ENCODE assay signal across 29 cellular contexts in the genomic region with DNA sequence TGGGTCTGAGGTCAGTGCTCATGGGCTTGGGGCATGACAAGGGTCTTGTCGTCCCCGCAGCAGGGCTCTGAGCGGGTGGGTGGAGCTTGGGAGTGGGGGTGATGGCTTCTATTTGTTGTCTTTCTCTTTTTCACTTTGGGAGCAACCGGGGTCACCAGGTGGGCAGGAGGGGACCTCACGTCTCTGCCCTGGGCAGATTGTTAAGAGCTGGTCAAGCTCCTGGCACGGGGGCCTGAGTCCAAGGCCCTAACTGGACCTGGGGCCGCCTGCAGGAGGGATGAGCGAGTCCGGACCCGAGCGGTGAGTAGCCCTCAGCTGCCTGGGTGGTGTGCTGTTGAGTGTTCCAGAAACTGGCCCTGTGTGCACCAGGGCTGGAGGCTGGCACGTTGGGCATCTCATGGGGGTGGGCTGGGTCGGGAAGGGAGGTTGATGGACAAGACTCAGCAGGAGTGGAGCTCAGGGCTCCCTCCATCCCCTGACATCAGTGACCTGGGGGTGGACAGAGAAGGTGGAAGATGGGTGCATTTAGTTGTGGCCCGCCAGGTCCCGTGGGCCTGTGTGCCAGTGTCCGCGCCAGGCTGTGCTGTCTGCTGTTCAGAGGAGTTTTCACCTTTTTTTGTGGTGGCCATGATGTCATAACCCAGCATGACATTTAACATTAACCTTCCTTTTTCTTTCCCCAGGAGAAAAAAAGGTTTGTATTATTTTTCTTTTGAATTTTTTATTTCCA. TPM values are rescaled to one million over a fixed set of nuclear protein-coding genes. Genes with fewer than 3 reads are reported as not detected.
DNase-seq lines count a peak whose midpoint lies in the region; ATAC-seq, FAIRE-seq and TF ChIP-seq lines count a peak whose summit lies in the region.
"Had no signal": no experiment of that assay in that cellular context is flagged by ENCODE, and none has a peak within 500 bp of the region (broad histone marks: within the 10 kb centered on the region; RNA-seq: fewer than 3 reads in every experiment).

No MANE protein-coding gene starts in this region.

- H2BK12ac ChIP-seq in H1 (ENCODE audit: low read depth, low read length): no peak overlapping the region

- BruUV-seq in HepG2 (replicated peaks; lab: Mats Ljungman, UMichigan): no TSS peak

- H3K4ac ChIP-seq in H1 (replicated peaks; ENCODE audit: insufficient read length, low read depth, low read length): no peak overlapping the region

- H3K27ac Mint-ChIP-seq in CD14-positive monocyte: no peak overlapping the region
- H3K27ac Mint-ChIP-seq: CD4-positive, alpha-beta T cell; HFFc6 had no signal

- H3K56ac ChIP-seq in H1 (replicated peaks; ENCODE audit: insufficient read length, low read depth, low read length): no peak overlapping the region

- TF ChIP-seq CTCF in CD14-positive monocyte (IDR thresholded peaks at IDR 0.05) (no peak), H1 (IDR thresholded peaks at IDR 0.05; ENCODE audit: control extremely low read depth in 1 of 3, insufficient read depth in 1 of 3, low read depth in 1 of 3, low read length in 3 of 3) (no peak), HepG2 (CRISPR knock-in tag; IDR thresholded peaks at IDR 0.05) (no peak), GM13977 (IDR thresholded peaks at IDR 0.05; ENCODE audit: extremely low read depth, insufficient read depth, missing control alignments) (no peak)

- H4K5ac ChIP-seq in H1 (ENCODE audit: insufficient read length, low read depth, low read length): no peak overlapping the region

- H3K79me2 ChIP-seq in H1 (ENCODE audit: control insufficient read depth in 1 of 2, insufficient read depth in 2 of 2, low read length in 2 of 2) (no peaks in the 10 kb centered on the region), HepG2 (ENCODE audit: insufficient read depth, low read length) (no peaks in the 10 kb centered on the region)

- no peak for FAIRE-seq in H1 (lab: Jason Lieb, UNC)
- FAIRE-seq in HepG2 (lab: Jason Lieb, UNC): no peak
- FAIRE-seq: A204.1, D721Med, GM18507 had no signal

- H3K36me3 ChIP-seq in H1 (ENCODE audit: control insufficient read depth in 2 of 4, insufficient read depth in 4 of 4, low read length in 3 of 4) (no peaks in the 10 kb centered on the region), HepG2 (replicated peaks in 1 of 2; ENCODE audit: control insufficient read depth in 1 of 2, insufficient read depth in 2 of 2, low read length in 2 of 2) (no peaks in the 10 kb centered on the region)
- H3K36me3 ChIP-seq: BLaER1 had no signal

- no peak overlapping the region for H2AFZ ChIP-seq in H1 (ENCODE audit: low read length)
- H2AFZ ChIP-seq in HepG2 (ENCODE audit: low read length): no peak overlapping the region
- H2AFZ ChIP-seq: GM23248 had no signal

- no peak overlapping the region for H2BK20ac ChIP-seq in H1 (ENCODE audit: low read length)

- no peak overlapping the region for H2AK5ac ChIP-seq in H1 (ENCODE audit: low read depth, low read length)

- CTCF ChIA-PET in H1 (lab: Charles Lee; ENCODE audit: partially characterized antibody) (interaction anchor here (1.0 kb wide), 1 partner anchor 26 kb away, joined by 3 read pairs; no protein-coding TSS in a partner anchor), HepG2 (lab: Yijun Ruan, JAX; ENCODE audit: low intra/inter-chr PET ratio, low total read pairs) (no interaction called here)

- intact Hi-C loops in CD14-positive monocyte (cut with micrococcal nuclease) (no loop called here), HepG2 (cut with micrococcal nuclease; ENCODE audit: unreplicated experiment) (no loop called here), posterior vena cava (cut with DNase I) (no loop called here)

- peaks cover 6% of the 10 kb centered on the region for H3K4me1 Mint-ChIP-seq in CD14-positive monocyte
- H3K4me1 Mint-ChIP-seq: H9 had no signal

- no peak overlapping the region for H3K4me3 Mint-ChIP-seq in CD14-positive monocyte
- H3K4me3 Mint-ChIP-seq: CD4-positive, alpha-beta T cell; H9; HFFc6 had no signal

- peaks cover 0 to 6% (median 2%) of the 10 kb centered on the region in 7 donors for H3K9me3 Mint-ChIP-seq in CD14-positive monocyte
- H3K9me3 Mint-ChIP-seq: CD4-positive, alpha-beta T cell had no signal

- TF ChIP-seq POLR2A in H1 (IDR thresholded peaks at IDR 0.05; ENCODE audit: control extremely low read depth in 1 of 2, low read depth in 2 of 2, low read length in 2 of 2) (no peak), HepG2 (IDR thresholded peaks at IDR 0.05; ENCODE audit: insufficient read depth in 1 of 2, low read depth in 2 of 2, low read length in 2 of 2) (no peak)

- peaks cover 0 to 2% (median 2%) of the 10 kb centered on the region in 3 donors for H3K27me3 Mint-ChIP-seq in CD14-positive monocyte (ENCODE audit: low read depth in 3 of 3)

- WGBS in H1 (ENCODE audit: extremely low coverage in 1 of 2, insufficient coverage in 1 of 2, insufficient read length in 1 of 2, insufficient replicate concordance in 2 of 2, low coverage in 1 of 2, low lambda C conversion rate in 2 of 2, missing lambda C conversion rate in 1 of 2), 2 experiments: 87% methylated on average over 16 of the region's 17 CpGs; no CpG with 5 or more reads in 1 of the 2 experiments
- 0% methylated on average over 5 of the region's 17 CpGs for WGBS in HepG2 (ENCODE audit: low lambda C conversion rate)

- H3K14ac ChIP-seq in H1 (ENCODE audit: insufficient read length): no peak overlapping the region

- peaks cover 0 to 5% (median 0%) of the 10 kb centered on the region in 4 experiments; a peak in 1 of 7 replicates for H3K4me1 ChIP-seq in H1 (replicated peaks in 1 of 4; ENCODE audit: control insufficient read depth in 3 of 4, insufficient read depth in 4 of 4, low read length in 3 of 4)
- peaks cover 19% of the 10 kb centered on the region for H3K4me1 ChIP-seq in HepG2 (ENCODE audit: insufficient read depth, low read length)

- H3K36me3 Mint-ChIP-seq in CD14-positive monocyte: no peaks in the 10 kb centered on the region

- H3K4me2 ChIP-seq in H1 (ENCODE audit: insufficient read depth in 1 of 2, low read depth in 2 of 2, low read length in 2 of 2) (no peak overlapping the region), HepG2 (ENCODE audit: low read depth, low read length) (peak overlapping the region; percentile 18; the same call in 1 of the 2 replicates)
- H3K4me2 ChIP-seq: BLaER1 had no signal

- H2BK5ac ChIP-seq in H1 (ENCODE audit: low read depth, low read length): no peak overlapping the region

- TF ChIP-seq RAD21 in H1 (IDR thresholded peaks at IDR 0.05 in 1 of 2, conservative IDR thresholded peaks at IDR 0.05 in 1 of 2; ENCODE audit: low read depth in 2 of 2, low read length in 2 of 2) (no peak), HepG2 (CRISPR knock-in tag; IDR thresholded peaks at IDR 0.05) (no peak)

- H3K9me3 ChIP-seq in H1 (ENCODE audit: insufficient read depth in 2 of 2, low read depth in 1 of 2, low read length in 1 of 2) (peaks cover 0 to 5% of the 10 kb centered on the region in 2 experiments; a peak in 1 of 4 replicates), HepG2 (ENCODE audit: low read length) (no peaks in the 10 kb centered on the region)

- POLR2A ChIA-PET in H1 (lab: Charles Lee; ENCODE audit: partially characterized antibody) (no interaction called here), HepG2 (lab: Yijun Ruan, JAX) (no interaction called here)

- no peak overlapping the region for H3K9ac ChIP-seq in H1 (replicated peaks in 1 of 4; ENCODE audit: extremely low read depth in 1 of 4, low read depth in 3 of 4, low read length in 3 of 4)
- H3K9ac ChIP-seq in HepG2 (ENCODE audit: insufficient read depth, low read depth, low read length): no peak overlapping the region
- H3K9ac ChIP-seq: BLaER1, GM23248 had no signal

- H3K23me2 ChIP-seq in H1 (ENCODE audit: low read depth, low read length): no peaks in the 10 kb centered on the region

- no peaks in the 10 kb centered on the region for H3K27me3 ChIP-seq in H1 (replicated peaks in 1 of 4; ENCODE audit: control insufficient read depth in 3 of 4, extremely low read depth in 1 of 4, insufficient read depth in 3 of 4, low read length in 3 of 4)
- H3K27me3 ChIP-seq in HepG2 (ENCODE audit: control insufficient read depth in 1 of 2, insufficient read depth in 2 of 2, low read length in 2 of 2): peaks cover 3 to 14% of the 10 kb centered on the region in 2 experiments; a peak in 4 of 5 replicates
- H3K27me3 ChIP-seq: BLaER1 had no signal

- H4K8ac ChIP-seq in H1 (ENCODE audit: extremely low read depth, insufficient read depth, low read length): peak overlapping the region; percentile 5; the same call in 1 of the 2 replicates

- in situ Hi-C loops in HepG2 (cut with HindIII; ENCODE audit: extremely low pct_ligation_motif_present, low pct_unique_long_range_greater_than_20kb): no loop called here
- in situ Hi-C loops in GM13977 (cut with MboI; ENCODE audit: low pct_unique_long_range_greater_than_20kb, low sequenced_read_pairs, unreplicated experiment): no loop called here

- no peak overlapping the region for H4K91ac ChIP-seq in H1 (replicated peaks; ENCODE audit: insufficient read length, low read length)

- H3K18ac ChIP-seq in H1 (ENCODE audit: extremely low read depth, low read length): no peak overlapping the region

- no peaks in the 10 kb centered on the region for H3K79me1 ChIP-seq in H1 (ENCODE audit: low read depth, low read length)

- no peak overlapping the region for H2BK120ac ChIP-seq in H1 (replicated peaks; ENCODE audit: low read depth, low read length)

- peak; percentile 40 for DNase-seq in CD14-positive monocyte (ENCODE audit: low spot score)
- DNase-seq in H1 (ENCODE audit: low read depth in 1 of 2, low spot score in 2 of 2): no peak
- no peak for DNase-seq in HepG2 (ENCODE audit: low spot score)
- DNase-seq in posterior vena cava (ENCODE audit: low spot score): peak; percentile 58
- no peak for DNase-seq in foreskin melanocyte
- no peak for DNase-seq in NCI-H1694 treated with DMSO at 0.1 percent for 48 hours (lab: John Stamatoyannopoulos, UW)
- DNase-seq in GM13977 (ENCODE audit: low spot score): no peak
- DNase-seq: GM23248; H9; HFFc6; KBM-7; NCI-H1105 treated with DMSO at 0.1 percent for 48 hours; NCI-H146; NCI-H2029; NCI-H446 treated with DMSO at 0.1 percent for 48 hours; NCI-H526; NCI-H82; NK-92 treated with Interleukin-12 subunit alpha and Interleukin-12 subunit beta, amount 100 ng/mL, for 24 hours; PC-3; SHP77 had no signal

- no peak overlapping the region for H3K27ac ChIP-seq in H1 (ENCODE audit: low read depth, low read length)
- no peak overlapping the region for H3K27ac ChIP-seq in HepG2 (ENCODE audit: extremely low read length, insufficient read depth, low read length)
- H3K27ac ChIP-seq: BLaER1, GM23248 had no signal

- H4K20me1 ChIP-seq in H1 (replicated peaks in 1 of 2; ENCODE audit: control insufficient read depth in 1 of 2, insufficient read depth in 2 of 2, low read length in 2 of 2) (no peaks in the 10 kb centered on the region), HepG2 (ENCODE audit: insufficient read depth, low read length) (no peaks in the 10 kb centered on the region)
- H4K20me1 ChIP-seq: BLaER1 had no signal

- ATAC-seq in HepG2: no peak
- ATAC-seq: PC-3 had no signal

- no peak overlapping the region for H3K4me3 ChIP-seq in H1 (ENCODE audit: extremely low read depth in 1 of 4, insufficient read depth in 2 of 4, low read depth in 3 of 4, low read length in 4 of 4)
- H3K4me3 ChIP-seq in HepG2 (replicated peaks in 1 of 3; ENCODE audit: insufficient read depth in 1 of 3, low read depth in 2 of 3, low read length in 3 of 3): no peak overlapping the region
- H3K4me3 ChIP-seq: BLaER1, GM23248 had no signal

- TF ChIP-seq EP300 in H1 (IDR thresholded peaks at IDR 0.05; ENCODE audit: borderline replicate concordance in 1 of 2, low read depth in 2 of 2, low read length in 2 of 2): no peak
- no peak for TF ChIP-seq EP300 in HepG2 (IDR thresholded peaks at IDR 0.05; ENCODE audit: low read depth in 2 of 2, low read length in 2 of 2)
- TF ChIP-seq EP300 in HepG2 (CRISPR knock-in tag; IDR thresholded peaks at IDR 0.05; ENCODE audit: borderline replicate concordance): no peak

- no peak overlapping the region for H3K23ac ChIP-seq in H1 (ENCODE audit: insufficient read length)

- H2BK15ac ChIP-seq in H1 (ENCODE audit: low read length): no peak overlapping the region

RNA-seq across cellular contexts. Expression of gene RTL1, which starts 27.5 kb away (rescaled TPM):
- polyA plus RNA-seq in CD14-positive monocyte (not detected), H1 (2011; rRNA removed) (0.02 TPM in 1 of 2 replicates, not detected in the other), HepG2 (2011; rRNA removed) (not detected in 2 replicates)
- not detected in 2 replicates for total RNA-seq in H1 (2021; fragmentation: NEBNext Ultra II Directional; extraction: Animal tissue kit (Norgen Biotek cat#: 25700))
- not detected for polyA plus RNA-seq in H1 (2011; cell fraction: cytosol; rRNA removed)
- polyA plus RNA-seq in H1 (2011; cell fraction: nucleus; rRNA removed): 0.01 TPM
- polyA plus RNA-seq in H1 (2012, experiment 1 of 2): not detected in 4 replicates
- polyA plus RNA-seq in H1 (2012, experiment 2 of 2): 0.05 TPM
- polyA plus RNA-seq in H1 (2013, experiment 1 of 2): 0.02 TPM
- not detected for polyA plus RNA-seq in H1 (2013, experiment 2 of 2)
- not detected in 2 replicates for polyA minus RNA-seq in H1 (2011; rRNA and poly(A)+ RNA removed)
- polyA minus RNA-seq in H1 (2011; cell fraction: cytosol; rRNA and poly(A)+ RNA removed): not detected
- not detected for polyA minus RNA-seq in H1 (2011; cell fraction: nucleus; rRNA and poly(A)+ RNA removed)
- total RNA-seq in HepG2 (2016; rRNA removed; fragmentation: Illumina TruSeq; extraction: Trizol) (0.04 TPM in 1 of 2 replicates, not detected in the other), posterior vena cava (not detected)
- not detected in 2 replicates for total RNA-seq in HepG2 (2016; cell fraction: cytosol; rRNA removed; fragmentation: Illumina TruSeq; extraction: Trizol; ENCODE audit: low read depth)
- total RNA-seq in HepG2 (2016; cell fraction: insoluble cytoplasmic fraction; rRNA removed; fragmentation: Illumina TruSeq; extraction: Trizol): not detected in 2 replicates
- total RNA-seq in HepG2 (2016; cell fraction: membrane; rRNA removed; fragmentation: Illumina TruSeq; extraction: Trizol): 0.03 TPM in 1 of 2 replicates, not detected in the other
- not detected in 2 replicates for total RNA-seq in HepG2 (2016; cell fraction: nucleus; rRNA removed; fragmentation: Illumina TruSeq; extraction: Trizol)
- 0.01 TPM in 1 of 2 replicates, not detected in the other for polyA plus RNA-seq in HepG2 (2011; cell fraction: cytosol; rRNA removed)
- polyA plus RNA-seq in HepG2 (2011; cell fraction: nucleus; rRNA removed): 0.05 TPM in 1 of 2 replicates, not detected in the other
- 0.03 and 0.05 TPM in 2 replicates for polyA plus RNA-seq in HepG2 (2012)
- not detected in 2 replicates for polyA plus RNA-seq in HepG2 (2016; cell fraction: cytosol; fragmentation: Illumina TruSeq; extraction: Trizol; ENCODE audit: low read depth)
- not detected in 2 replicates for polyA plus RNA-seq in HepG2 (2016; cell fraction: insoluble cytoplasmic fraction; fragmentation: Illumina TruSeq; extraction: Trizol; ENCODE audit: low read depth)
- 0.05 TPM in 1 of 2 replicates, not detected in the other for polyA plus RNA-seq in HepG2 (2016; cell fraction: membrane; fragmentation: Illumina TruSeq; extraction: Trizol; ENCODE audit: low read depth)
- polyA plus RNA-seq in HepG2 (2016; cell fraction: nucleus; fragmentation: Illumina TruSeq; extraction: Trizol; ENCODE audit: insufficient read depth, low read depth): not detected in 2 replicates
- not detected in 2 replicates for polyA minus RNA-seq in HepG2 (2011; rRNA and poly(A)+ RNA removed; ENCODE audit: low replicate concordance)
- polyA minus RNA-seq in HepG2 (2011; cell fraction: cytosol; rRNA and poly(A)+ RNA removed): not detected in 2 replicates
- polyA minus RNA-seq in HepG2 (2011; cell fraction: nucleus; rRNA and poly(A)+ RNA removed): not detected in 2 replicates
- total RNA-seq: CD4-positive, alpha-beta T cell; GM23248; H9; HFFc6; LHCN-M2; MCF 10A; PC-3; SK-MEL-5 had no signal
- polyA plus RNA-seq: AG04450 had no signal

RNA-seq across cellular contexts. Expression of gene MEG3, which starts 50.1 kb away (rescaled TPM):
- not detected for polyA plus RNA-seq in CD14-positive monocyte
- total RNA-seq in H1 (2021; fragmentation: NEBNext Ultra II Directional; extraction: Animal tissue kit (Norgen Biotek cat#: 25700)): 1.1 and 1.3 TPM in 2 replicates
- polyA plus RNA-seq in H1 (2011; rRNA removed): 0.17 and 0.49 TPM in 2 replicates
- 0.12 TPM for polyA plus RNA-seq in H1 (2011; cell fraction: cytosol; rRNA removed)
- 0.46 TPM for polyA plus RNA-seq in H1 (2011; cell fraction: nucleus; rRNA removed)
- polyA plus RNA-seq in H1 (2012, experiment 1 of 2): 0.13 to 0.48 TPM in 2 of 4 replicates, not detected in the others
- 0.07 TPM for polyA plus RNA-seq in H1 (2012, experiment 2 of 2)
- 5.1 TPM for polyA plus RNA-seq in H1 (2013, experiment 1 of 2)
- 5.0 TPM for polyA plus RNA-seq in H1 (2013, experiment 2 of 2)
- 0.12 and 0.16 TPM in 2 replicates for polyA minus RNA-seq in H1 (2011; rRNA and poly(A)+ RNA removed)
- polyA minus RNA-seq in H1 (2011; cell fraction: cytosol; rRNA and poly(A)+ RNA removed): not detected
- not detected for polyA minus RNA-seq in H1 (2011; cell fraction: nucleus; rRNA and poly(A)+ RNA removed)
- total RNA-seq in HepG2 (2016; rRNA removed; fragmentation: Illumina TruSeq; extraction: Trizol): not detected in 2 replicates
- total RNA-seq in HepG2 (2016; cell fraction: cytosol; rRNA removed; fragmentation: Illumina TruSeq; extraction: Trizol; ENCODE audit: low read depth): not detected in 2 replicates
- not detected in 2 replicates for total RNA-seq in HepG2 (2016; cell fraction: insoluble cytoplasmic fraction; rRNA removed; fragmentation: Illumina TruSeq; extraction: Trizol)
- total RNA-seq in HepG2 (2016; cell fraction: membrane; rRNA removed; fragmentation: Illumina TruSeq; extraction: Trizol): not detected in 2 replicates
- total RNA-seq in HepG2 (2016; cell fraction: nucleus; rRNA removed; fragmentation: Illumina TruSeq; extraction: Trizol): 0.38 TPM in 1 of 2 replicates, not detected in the other
- polyA plus RNA-seq in HepG2 (2011; rRNA removed): 0.07 and 0.17 TPM in 2 replicates
- polyA plus RNA-seq in HepG2 (2011; cell fraction: cytosol; rRNA removed): 0.03 TPM in 1 of 2 replicates, not detected in the other
- polyA plus RNA-seq in HepG2 (2011; cell fraction: nucleus; rRNA removed): 0.59 and 0.62 TPM in 2 replicates
- polyA plus RNA-seq in HepG2 (2012): 0.12 TPM in 1 of 2 replicates, not detected in the other
- polyA plus RNA-seq in HepG2 (2016; cell fraction: cytosol; fragmentation: Illumina TruSeq; extraction: Trizol; ENCODE audit: low read depth): not detected in 2 replicates
- not detected in 2 replicates for polyA plus RNA-seq in HepG2 (2016; cell fraction: insoluble cytoplasmic fraction; fragmentation: Illumina TruSeq; extraction: Trizol; ENCODE audit: low read depth)
- polyA plus RNA-seq in HepG2 (2016; cell fraction: membrane; fragmentation: Illumina TruSeq; extraction: Trizol; ENCODE audit: low read depth): not detected in 2 replicates
- 0.15 TPM in 1 of 2 replicates, not detected in the other for polyA plus RNA-seq in HepG2 (2016; cell fraction: nucleus; fragmentation: Illumina TruSeq; extraction: Trizol; ENCODE audit: insufficient read depth, low read depth)
- 0.08 TPM in 1 of 2 replicates, not detected in the other for polyA minus RNA-seq in HepG2 (2011; rRNA and poly(A)+ RNA removed; ENCODE audit: low replicate concordance)
- not detected in 2 replicates for polyA minus RNA-seq in HepG2 (2011; cell fraction: cytosol; rRNA and poly(A)+ RNA removed)
- 0.12 and 0.26 TPM in 2 replicates for polyA minus RNA-seq in HepG2 (2011; cell fraction: nucleus; rRNA and poly(A)+ RNA removed)
- 10 to 100 TPM; 56.2 to 99.4 TPM for total RNA-seq in posterior vena cava
- total RNA-seq: CD4-positive, alpha-beta T cell; MCF 10A; PC-3; SK-MEL-5 had no signal

Comparison
In these comparisons a context has a peak if more than half of its experiments do, and no peak if none do; other contexts are left out.
1. DNase-seq: peak in CD14-positive monocyte (single experiment) and posterior vena cava (single experiment); none in H1 (0 of 2), HepG2 (single experiment), foreskin melanocyte (single experiment), NCI-H1694 treated with DMSO at 0.1 percent for 48 hours (single experiment) and GM13977 (single experiment).
2. RNA of gene MEG3, which starts 50.1 kb away (total RNA-seq): 56.2 to 99.4 TPM in posterior vena cava; 1.1 to 1.3 TPM in H1 and 0.38 TPM in HepG2; every median in the first group is over 10 times any median in the second.